14 cellular contexts compared by ENCODE assay signal in genomic region chr6:7165002-7165735, GRCh38. TPM values are rescaled to one million over a fixed set of nuclear protein-coding genes. Genes with fewer than 3 reads are reported as not detected.
A peak's percentile ranks its signal among the peaks of the same experiment; 100 is the strongest.
DNase-seq lines count a peak whose midpoint lies in the region; ATAC-seq and TF ChIP-seq lines count a peak whose summit lies in the region.
"Had no signal": no experiment of that assay in that cellular context is flagged by ENCODE, and none has a peak within 500 bp of the region (broad histone marks: within the 10 kb centered on the region; RNA-seq: fewer than 3 reads in every experiment).

No MANE protein-coding gene starts in this region.

- no peaks in the 10 kb centered on the region for H3K9me3 ChIP-seq in mesodermal cell (ENCODE audit: control insufficient read depth, low read length)
- H3K9me3 ChIP-seq in vagina, result no peaks in the 10 kb centered on the region

- H3K4me3 ChIP-seq in brain microvascular endothelial cell (ENCODE audit: low read depth, low read length), result no peak overlapping the region
- H3K4me3 ChIP-seq in mesodermal cell (ENCODE audit: extremely low read depth, insufficient read depth, low read length, poor library complexity, severe bottlenecking), result no peak overlapping the region
- no peak overlapping the region for H3K4me3 ChIP-seq in vagina
- H3K4me3 ChIP-seq: GM23248 had no signal

- H3K27ac ChIP-seq in brain microvascular endothelial cell, result peak overlapping the region; percentile 48
- peak overlapping the region; percentile 54 for H3K27ac ChIP-seq in mesodermal cell (ENCODE audit: low read depth, low read length, severe bottlenecking)
- peak overlapping the region; percentile 27 for H3K27ac ChIP-seq in vagina
- H3K27ac ChIP-seq: GM23248 had no signal

- peaks cover 37% of the 10 kb centered on the region for H3K4me1 ChIP-seq in mesodermal cell (ENCODE audit: control insufficient read depth, insufficient read depth, low read length, poor library complexity, severe bottlenecking)
- H3K4me1 ChIP-seq in vagina, result peaks cover 80% of the 10 kb centered on the region

- H3K4me3 Mint-ChIP-seq in natural killer cell treated with Interleukin-12 subunit alpha and Interleukin-12 subunit beta and Interleukin-15 and Interleukin-18, amount 100 ng/mL, for 72 hours, result no peak overlapping the region
- H3K4me3 Mint-ChIP-seq in natural killer cell, result no peak overlapping the region
- no peak overlapping the region for H3K4me3 Mint-ChIP-seq in T-helper 2 cell treated with Interferon-gamma antibody and Interleukin-4, amounts not matched to agents 5 μg/mL and 100 μg/mL, for 36 hours
- H3K4me3 Mint-ChIP-seq: CD4-positive, alpha-beta memory T cell; stimulated activated naive CD8-positive, alpha-beta T cell treated with anti-CD3 and anti-CD28 coated beads, Interleukin-15, amount 100 ng/mL, for 72 hours had no signal

- H3K27me3 ChIP-seq in brain microvascular endothelial cell (replicated peaks), result no peaks in the 10 kb centered on the region
- H3K27me3 ChIP-seq in vagina, result no peaks in the 10 kb centered on the region

- TF ChIP-seq CTCF in natural killer cell (IDR thresholded peaks at IDR 0.05), result no peak
- TF ChIP-seq CTCF in brain microvascular endothelial cell (IDR thresholded peaks at IDR 0.05; ENCODE audit: low read depth, low read length, missing control alignments), result no peak
- TF ChIP-seq CTCF in vagina (IDR thresholded peaks at IDR 0.05), result no peak

- H3K27ac Mint-ChIP-seq in natural killer cell treated with Interleukin-12 subunit alpha and Interleukin-12 subunit beta and Interleukin-15 and Interleukin-18, amount 100 ng/mL, for 72 hours, result peak overlapping the region; percentile 22 to 54
- no peak overlapping the region for H3K27ac Mint-ChIP-seq in natural killer cell
- H3K27ac Mint-ChIP-seq in T-helper 2 cell treated with Interferon-gamma antibody and Interleukin-4, amounts not matched to agents 5 μg/mL and 100 μg/mL, for 36 hours, result no peak overlapping the region
- H3K27ac Mint-ChIP-seq: activated T-helper 2 cell treated with anti-CD3 and anti-CD28 coated beads, Interferon-gamma antibody, Interleukin-2, Interleukin-4, amounts not matched to agents 10 μg/mL and 5 μg/mL and 100 μg/mL, durations not matched to agents 14 hours and 24 hours and 36 hours had no signal

- H3K9me3 Mint-ChIP-seq in natural killer cell treated with Interleukin-12 subunit alpha and Interleukin-12 subunit beta and Interleukin-15 and Interleukin-18, amount 100 ng/mL, for 72 hours, result no peaks in the 10 kb centered on the region
- no peaks in the 10 kb centered on the region for H3K9me3 Mint-ChIP-seq in natural killer cell
- no peaks in the 10 kb centered on the region for H3K9me3 Mint-ChIP-seq in T-helper 2 cell treated with Interferon-gamma antibody and Interleukin-4, amounts not matched to agents 5 μg/mL and 100 μg/mL, for 36 hours
- H3K9me3 Mint-ChIP-seq: activated T-helper 2 cell treated with anti-CD3 and anti-CD28 coated beads, Interferon-gamma antibody, Interleukin-2, Interleukin-4, amounts not matched to agents 10 μg/mL and 5 μg/mL and 100 μg/mL, durations not matched to agents 14 hours and 24 hours and 36 hours; CD4-positive, alpha-beta memory T cell; stimulated activated naive CD8-positive, alpha-beta T cell treated with anti-CD3 and anti-CD28 coated beads, Interleukin-15, amount 100 ng/mL, for 72 hours had no signal

- ATAC-seq in natural killer cell treated with Interleukin-12 subunit alpha and Interleukin-12 subunit beta and Interleukin-15 and Interleukin-18, amount 100 ng/mL, for 72 hours, result no peak
- no peak for ATAC-seq in natural killer cell
- ATAC-seq: stimulated activated naive CD8-positive, alpha-beta T cell treated with anti-CD3 and anti-CD28 coated beads, Interleukin-15, amount 100 ng/mL, for 72 hours had no signal

- in situ Hi-C loops in brain microvascular endothelial cell (cut with HindIII; ENCODE audit: low pct_ligation_motif_present, low sequenced_read_pairs), result no loop called here

- no peak for DNase-seq in natural killer cell treated with Interleukin-12 subunit alpha and Interleukin-12 subunit beta and Interleukin-15 and Interleukin-18, amount 100 ng/mL, for 72 hours (ENCODE audit: low spot score)
- no peak for DNase-seq in natural killer cell
- no peak for DNase-seq in brain microvascular endothelial cell
- no peak for DNase-seq in vagina (ENCODE audit: extremely low spot score in 2 of 2)
- no peak for DNase-seq in COLO829 (ENCODE audit: low spot score)
- no peak for DNase-seq in T1000 (lab: John Stamatoyannopoulos, UW)
- no peak for DNase-seq in T-helper 2 cell treated with Interferon-gamma antibody and Interleukin-4, amounts not matched to agents 5 μg/mL and 100 μg/mL, for 36 hours (ENCODE audit: low spot score)
- DNase-seq: CD4-positive, alpha-beta memory T cell; effector CD4-positive, alpha-beta T cell; GM23248; small intestine; stimulated activated naive CD8-positive, alpha-beta T cell treated with anti-CD3 and anti-CD28 coated beads, Interleukin-15, amount 100 ng/mL, for 72 hours had no signal

- WGBS in mesodermal cell (ENCODE audit: insufficient coverage in 2 of 2), 2 experiments, result 72 to 85% methylated on average over 5 to 8 of the region's 10 CpGs

- no peaks in the 10 kb centered on the region for H3K36me3 Mint-ChIP-seq in natural killer cell treated with Interleukin-12 subunit alpha and Interleukin-12 subunit beta and Interleukin-15 and Interleukin-18, amount 100 ng/mL, for 72 hours
- no peaks in the 10 kb centered on the region for H3K36me3 Mint-ChIP-seq in natural killer cell
- H3K36me3 Mint-ChIP-seq in T-helper 2 cell treated with Interferon-gamma antibody and Interleukin-4, amounts not matched to agents 5 μg/mL and 100 μg/mL, for 36 hours (ENCODE audit: low read depth), result peaks cover 10% of the 10 kb centered on the region

- H3K36me3 ChIP-seq in brain microvascular endothelial cell (replicated peaks) (no peaks in the 10 kb centered on the region), mesodermal cell (ENCODE audit: control insufficient read depth, insufficient read depth, low read length) (peaks cover 14% of the 10 kb centered on the region), vagina (no peaks in the 10 kb centered on the region)

- intact Hi-C loops in natural killer cell (cut with micrococcal nuclease), result no loop called here
- intact Hi-C loops in vagina (cut with DNase I), result no loop called here

- H3K27me3 Mint-ChIP-seq in natural killer cell treated with Interleukin-12 subunit alpha and Interleukin-12 subunit beta and Interleukin-15 and Interleukin-18, amount 100 ng/mL, for 72 hours, result no peaks in the 10 kb centered on the region
- no peaks in the 10 kb centered on the region for H3K27me3 Mint-ChIP-seq in natural killer cell (ENCODE audit: low read depth in 2 of 2)
- H3K27me3 Mint-ChIP-seq in T-helper 2 cell treated with Interferon-gamma antibody and Interleukin-4, amounts not matched to agents 5 μg/mL and 100 μg/mL, for 36 hours (ENCODE audit: low read depth), result no peaks in the 10 kb centered on the region
- H3K27me3 Mint-ChIP-seq: CD4-positive, alpha-beta memory T cell; stimulated activated naive CD8-positive, alpha-beta T cell treated with anti-CD3 and anti-CD28 coated beads, Interleukin-15, amount 100 ng/mL, for 72 hours had no signal

- peaks cover 43 to 56% of the 10 kb centered on the region in 2 donors for H3K4me1 Mint-ChIP-seq in natural killer cell treated with Interleukin-12 subunit alpha and Interleukin-12 subunit beta and Interleukin-15 and Interleukin-18, amount 100 ng/mL, for 72 hours (ENCODE audit: low read depth in 2 of 2)
- peaks cover 50 to 59% of the 10 kb centered on the region in 2 donors for H3K4me1 Mint-ChIP-seq in natural killer cell
- peaks cover 4% of the 10 kb centered on the region for H3K4me1 Mint-ChIP-seq in T-helper 2 cell treated with Interferon-gamma antibody and Interleukin-4, amounts not matched to agents 5 μg/mL and 100 μg/mL, for 36 hours (ENCODE audit: low read depth)

- no peak for TF ChIP-seq POLR2A in vagina (IDR thresholded peaks at IDR 0.05)

RNA-seq across cellular contexts. Expression of gene RREB1, which starts 57.4 kb away (rescaled TPM):
- total RNA-seq in natural killer cell treated with Interleukin-12 subunit alpha and Interleukin-12 subunit beta and Interleukin-15 and Interleukin-18, amount 100 ng/mL, for 72 hours, result 10 to 100 TPM; 20.6 to 27.5 TPM
- total RNA-seq in natural killer cell (10 to 100 TPM; 42.2 to 51.8 (median 44.0) TPM), vagina (57.2 TPM)
- 21.5 TPM for polyA plus RNA-seq in mesodermal cell (2013, experiment 1 of 2)
- polyA plus RNA-seq in mesodermal cell (2013, experiment 2 of 2), result 16.1 TPM

Comparison
In these comparisons a context has a peak if more than half of its experiments do, and no peak if none do; other contexts are left out.
1. H3K27ac Mint-ChIP-seq: peak in natural killer cell treated with Interleukin-12 subunit alpha and Interleukin-12 subunit beta and Interleukin-15 and Interleukin-18, amount 100 ng/mL, for 72 hours (2 of 2); none in natural killer cell (0 of 2) and T-helper 2 cell treated with Interferon-gamma antibody and Interleukin-4, amounts not matched to agents 5 μg/mL and 100 μg/mL, for 36 hours (single experiment).
2. Peak in every context shown above with its lines, with median percentiles within 50 percentile points of each other: H3K27ac ChIP-seq.